Comparison of ENCODE assay signal across 1 cellular context in the genomic region with DNA sequence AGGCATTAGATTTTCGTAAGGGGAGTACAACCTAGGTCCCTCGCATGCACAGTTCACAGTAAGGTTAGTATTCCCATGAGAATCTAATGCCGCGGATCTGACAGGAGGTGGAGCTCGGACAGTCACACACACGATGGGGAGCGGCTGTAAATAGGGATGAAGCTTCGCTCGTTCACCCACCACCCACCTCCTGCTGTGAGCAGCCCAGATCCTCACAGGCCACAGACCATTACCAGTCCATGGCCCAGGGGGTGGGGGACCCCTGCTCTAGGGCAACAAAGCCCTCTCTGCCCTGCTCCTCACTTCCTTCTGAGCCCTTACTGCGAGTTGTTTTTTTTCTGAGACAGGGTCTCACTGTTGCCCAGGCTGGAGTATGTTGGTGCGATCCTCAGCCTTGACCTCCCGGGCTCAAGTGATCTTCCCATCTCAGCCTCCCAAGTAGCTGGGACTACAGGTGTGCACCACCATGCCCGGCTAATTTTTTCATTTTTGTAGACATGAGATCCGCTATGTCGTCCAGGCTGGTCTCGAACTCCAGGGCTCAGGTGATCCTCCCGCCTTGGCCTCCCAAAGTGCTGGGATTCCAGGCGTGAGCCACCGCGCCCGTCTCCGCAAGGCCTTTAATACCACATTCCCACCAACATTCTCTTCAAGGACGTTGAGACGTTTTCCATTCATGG.
TF ChIP-seq lines count a peak whose summit lies in the region.

No MANE protein-coding gene starts in this region.

TF ChIP-seq in SK-N-SH, 30 proteins besides CTCF, POLR2A, EP300 and RAD21 (continued from another document):
- TF ChIP-seq RXRA (IDR thresholded peaks at IDR 0.05; ENCODE audit: borderline replicate concordance, low read depth) (no peak), NRF1 (IDR thresholded peaks at IDR 0.05; ENCODE audit: low read depth, low read length) (no peak)
